Comparison of ENCODE assay signal across 7 cellular contexts in genomic region chr7:135976312-135977019, GRCh38. TPM values are rescaled to one million over a fixed set of nuclear protein-coding genes. Genes with fewer than 3 reads are reported as not detected.
DNase-seq lines count a peak whose midpoint lies in the region; FAIRE-seq and TF ChIP-seq lines count a peak whose summit lies in the region.

No MANE protein-coding gene starts in this region.

- H3K4me3 ChIP-seq in iPS DF 6.9 (ENCODE audit: low read length), result peak overlapping the region; percentile 69
- peak overlapping the region; percentile 94 for H3K4me3 ChIP-seq in smooth muscle cell

- H3K9me3 Mint-ChIP-seq in H9, result peaks cover 0 to 4% of the 10 kb centered on the region in 2 experiments; a peak in 3 of 5 replicates

- H4K20me1 ChIP-seq in H9 (ENCODE audit: control insufficient read depth, insufficient read depth, insufficient read length) (no peaks in the 10 kb centered on the region), smooth muscle cell (ENCODE audit: low read depth) (peaks cover 49% of the 10 kb centered on the region)

- H3K56ac ChIP-seq in H9 (ENCODE audit: insufficient read length, low read depth, low read length), result no peak overlapping the region

- no peak for DNase-seq in GM12892 (ENCODE audit: insufficient read length)
- peak; percentile 69 for DNase-seq in H9
- peak; percentile 32 for DNase-seq in NCI-H510A treated with DMSO at 0.1 percent for 48 hours (lab: John Stamatoyannopoulos, UW)
- DNase-seq in iPS DF 6.9 (ENCODE audit: low read depth, low spot score), result no peak
- DNase-seq in smooth muscle cell (lab: John Stamatoyannopoulos, UW; ENCODE audit: unreplicated experiment), result no peak
- DNase-seq in medulla oblongata (ENCODE audit: extremely low spot score), result no peak

- H3K4me1 ChIP-seq in H9 (ENCODE audit: insufficient read depth, low read length), result no peaks in the 10 kb centered on the region; the same call in 1 of the 2 replicates
- no peaks in the 10 kb centered on the region for H3K4me1 ChIP-seq in iPS DF 6.9 (ENCODE audit: control insufficient read depth, insufficient read depth, low read length)
- peaks cover 13% of the 10 kb centered on the region for H3K4me1 ChIP-seq in smooth muscle cell (ENCODE audit: low read depth)

- peak; percentile 6; the same call in 1 of the 2 replicates for TF ChIP-seq POLR2A in GM12892 (IDR thresholded peaks at IDR 0.05; ENCODE audit: low read depth, low read length)

- no peak overlapping the region for H2BK120ac ChIP-seq in H9 (ENCODE audit: low read depth, low read length, poor library complexity, severe bottlenecking)

- H3K27me3 ChIP-seq in H9 (ENCODE audit: insufficient read depth, low read length) (no peaks in the 10 kb centered on the region), iPS DF 6.9 (ENCODE audit: control insufficient read depth, insufficient read depth, low read length) (no peaks in the 10 kb centered on the region), smooth muscle cell (ENCODE audit: low read depth) (no peaks in the 10 kb centered on the region)

- no peak overlapping the region for H2BK15ac ChIP-seq in H9 (ENCODE audit: low read depth, low read length)

- no peak overlapping the region for H4K91ac ChIP-seq in H9 (ENCODE audit: insufficient read length, low read depth, low read length)

- H3K9ac ChIP-seq in H9 (ENCODE audit: extremely low read depth, insufficient read length, low read length) (peak overlapping the region; percentile 78), smooth muscle cell (ENCODE audit: low read depth) (peak overlapping the region; percentile 75)

- H3K9me3 ChIP-seq in H9 (ENCODE audit: control insufficient read depth, low read depth, low read length) (no peaks in the 10 kb centered on the region), iPS DF 6.9 (ENCODE audit: control insufficient read depth, insufficient read depth, low read length) (no peaks in the 10 kb centered on the region), smooth muscle cell (replicated peaks; ENCODE audit: low read depth) (no peaks in the 10 kb centered on the region)

- H3K23ac ChIP-seq in H9 (ENCODE audit: insufficient read length, low read depth, low read length), result no peak overlapping the region

- no CpG with 5 or more reads among the region's 13 CpGs for whole genome bisulfite sequencing in H9 (ENCODE audit: extremely low coverage, insufficient read length, low lambda C conversion rate)
- 2 to 6% (median 5%) methylated on average over 13 of the region's 13 CpGs for WGBS in adipose tissue, 3 donors
- WGBS in iPS DF 6.9 (ENCODE audit: insufficient coverage, insufficient read length), result no CpG with 5 or more reads among the region's 13 CpGs
- 10% methylated on average over 9 of the region's 13 CpGs for WGBS in smooth muscle cell (ENCODE audit: low lambda C conversion rate)

- no peak overlapping the region for H2BK5ac ChIP-seq in H9 (ENCODE audit: insufficient read length, low read length)

- no peak overlapping the region for H3K4ac ChIP-seq in H9 (ENCODE audit: low read depth, low read length)

- no peak overlapping the region for H4K5ac ChIP-seq in H9 (ENCODE audit: insufficient read length, low read depth, low read length)

- no peaks in the 10 kb centered on the region; the same call in 1 of the 2 replicates for H3K36me3 ChIP-seq in iPS DF 6.9 (ENCODE audit: control insufficient read depth, insufficient read depth, low read length)
- no peaks in the 10 kb centered on the region for H3K36me3 ChIP-seq in smooth muscle cell (ENCODE audit: low read depth)

- no peak overlapping the region for H2AK5ac ChIP-seq in H9 (ENCODE audit: insufficient read length, low read length)

- peak overlapping the region; percentile 15 for H3K27ac ChIP-seq in H9 (ENCODE audit: insufficient read length, low read depth, low read length)
- peak overlapping the region; percentile 53 for H3K27ac ChIP-seq in adipose tissue (ENCODE audit: low read depth, low read length)
- H3K27ac ChIP-seq in iPS DF 6.9 (ENCODE audit: low read length), result no peak overlapping the region
- H3K27ac ChIP-seq in smooth muscle cell (ENCODE audit: low read depth), result peak overlapping the region; percentile 68

- H2BK20ac ChIP-seq in H9 (ENCODE audit: low read depth, low read length, poor library complexity, severe bottlenecking), result no peak overlapping the region

- no peak overlapping the region for H4K8ac ChIP-seq in H9 (replicated peaks; ENCODE audit: insufficient read length, low read depth, low read length)

- no peak overlapping the region for H3K18ac ChIP-seq in H9 (ENCODE audit: insufficient read length, low read depth, low read length)

- peak overlapping the region; percentile 89 to 98 (median 97); a peak in 6 of 7 replicates for H3K27ac Mint-ChIP-seq in H9

- H3K4me3 Mint-ChIP-seq in H9, result peak overlapping the region; percentile 89 to 100

- H3F3A ChIP-seq in smooth muscle cell (ENCODE audit: low read depth), result peaks cover 11% of the 10 kb centered on the region

- peaks cover 0 to 7% (median 2%) of the 10 kb centered on the region in 3 experiments; a peak in 3 of 7 replicates for H3K36me3 Mint-ChIP-seq in H9 (ENCODE audit: insufficient read depth in 1 of 3, low read depth in 3 of 3)

- H3K4me2 ChIP-seq in H9 (ENCODE audit: insufficient read depth, insufficient read length, low read length) (peak overlapping the region; percentile 88), smooth muscle cell (peak overlapping the region; percentile 87)

- H3K23me2 ChIP-seq in H9 (ENCODE audit: insufficient read length, low read depth, low read length, poor library complexity, severe bottlenecking), result peaks cover 4% of the 10 kb centered on the region

- H3K79me2 ChIP-seq in H9 (ENCODE audit: insufficient read depth, low read length), result peaks cover 18% of the 10 kb centered on the region
- peaks cover 57% of the 10 kb centered on the region for H3K79me2 ChIP-seq in smooth muscle cell (ENCODE audit: low read depth)

- H3K79me1 ChIP-seq in H9 (ENCODE audit: insufficient read depth, low read depth, low read length, poor library complexity, severe bottlenecking), result peaks cover 2% of the 10 kb centered on the region

- no peak overlapping the region for H3T11ph ChIP-seq in H9 (ENCODE audit: low read length)

- 0 out of 2 replicates have a peak overlapping the region, but pooled peaks have one; percentile 69 for H3K14ac ChIP-seq in H9 (ENCODE audit: insufficient read depth, low read length)

- peak; percentile 78 for FAIRE-seq in GM12892 (lab: Jason Lieb, UNC)

- H2BK12ac ChIP-seq in H9 (ENCODE audit: insufficient read length, low read depth, low read length), result peak overlapping the region; percentile 65

- H2AFZ ChIP-seq in H9 (ENCODE audit: low read length) (peak overlapping the region; percentile 71), smooth muscle cell (ENCODE audit: low read depth) (peak overlapping the region; percentile 91)

- no peaks in the 10 kb centered on the region; the same call in 1 of the 2 replicates for H3K27me3 Mint-ChIP-seq in H9 (ENCODE audit: low read depth)

- peaks cover 8 to 10% of the 10 kb centered on the region in 2 experiments for H3K4me1 Mint-ChIP-seq in H9

- TF ChIP-seq CTCF in H9 (conservative IDR thresholded peaks at IDR 0.05) (no peak), smooth muscle cell (IDR thresholded peaks at IDR 0.05; ENCODE audit: borderline replicate concordance, insufficient read depth, poor library complexity, severe bottlenecking) (no peak)

RNA-seq across cellular contexts. Expression of gene MTPN, which starts 0.7 kb away (rescaled TPM):
- polyA plus RNA-seq in GM12892 (2012; ENCODE audit: missing spikeins), result 62.5 TPM
- total RNA-seq in H9 (2021) (98.2 and 105 TPM in 2 replicates), smooth muscle cell (138 and 151 TPM in 2 replicates)
- polyA plus RNA-seq in adipose tissue (10 to 100 TPM; 21.2 to 91.9 (median 71.6) TPM), smooth muscle cell (36.4 and 53.2 TPM in 2 replicates)

Comparison
In these comparisons a context has a peak if more than half of its experiments do, and no peak if none do; other contexts are left out.
1. DNase-seq: peak in H9 (single experiment) and NCI-H510A treated with DMSO at 0.1 percent for 48 hours (single experiment); none in GM12892 (single experiment), iPS DF 6.9 (single experiment), smooth muscle cell (single experiment) and medulla oblongata (single experiment).